Comparison of ENCODE assay signal across 1 cellular context in the genomic region with DNA sequence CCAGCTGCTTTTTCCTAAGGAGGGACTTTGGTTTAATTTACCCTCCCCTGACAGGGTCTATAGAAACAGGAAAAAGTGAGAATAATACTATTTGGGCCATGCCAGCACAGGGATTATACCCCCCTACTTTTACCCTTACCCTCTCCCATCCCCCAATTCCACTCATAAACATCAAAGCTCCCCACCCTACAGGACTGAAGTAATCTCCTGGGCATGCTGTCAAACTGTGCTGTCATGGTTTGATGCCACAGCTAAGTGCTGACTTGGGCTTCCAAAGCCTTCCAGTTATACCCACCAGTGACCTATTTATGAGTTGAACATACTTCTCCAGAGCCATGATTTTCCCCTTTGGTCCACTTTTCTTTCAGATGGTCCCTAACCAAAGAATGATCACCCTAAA.
TF ChIP-seq lines count a peak whose summit lies in the region.

No MANE protein-coding gene starts in this region.

TF ChIP-seq in WTC11, 78 proteins besides CTCF, POLR2A, EP300 and RAD21 (continued from another document):
- TF ChIP-seq, protein P1, sequence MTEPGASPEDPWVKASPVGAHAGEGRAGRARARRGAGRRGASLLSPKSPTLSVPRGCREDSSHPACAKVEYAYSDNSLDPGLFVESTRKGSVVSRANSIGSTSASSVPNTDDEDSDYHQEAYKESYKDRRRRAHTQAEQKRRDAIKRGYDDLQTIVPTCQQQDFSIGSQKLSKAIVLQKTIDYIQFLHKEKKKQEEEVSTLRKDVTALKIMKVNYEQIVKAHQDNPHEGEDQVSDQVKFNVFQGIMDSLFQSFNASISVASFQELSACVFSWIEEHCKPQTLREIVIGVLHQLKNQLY (CRISPR knock-in tag; IDR thresholded peaks at IDR 0.05) = no peak
- TF ChIP-seq, protein P2, sequence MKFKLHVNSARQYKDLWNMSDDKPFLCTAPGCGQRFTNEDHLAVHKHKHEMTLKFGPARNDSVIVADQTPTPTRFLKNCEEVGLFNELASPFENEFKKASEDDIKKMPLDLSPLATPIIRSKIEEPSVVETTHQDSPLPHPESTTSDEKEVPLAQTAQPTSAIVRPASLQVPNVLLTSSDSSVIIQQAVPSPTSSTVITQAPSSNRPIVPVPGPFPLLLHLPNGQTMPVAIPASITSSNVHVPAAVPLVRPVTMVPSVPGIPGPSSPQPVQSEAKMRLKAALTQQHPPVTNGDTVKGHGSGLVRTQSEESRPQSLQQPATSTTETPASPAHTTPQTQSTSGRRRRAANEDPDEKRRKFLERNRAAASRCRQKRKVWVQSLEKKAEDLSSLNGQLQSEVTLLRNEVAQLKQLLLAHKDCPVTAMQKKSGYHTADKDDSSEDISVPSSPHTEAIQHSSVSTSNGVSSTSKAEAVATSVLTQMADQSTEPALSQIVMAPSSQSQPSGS (CRISPR knock-in tag; IDR thresholded peaks at IDR 0.05; ENCODE audit: borderline replicate concordance, low read depth) = no peak
- no peak for TF ChIP-seq SP1 (CRISPR knock-in tag; conservative IDR thresholded peaks at IDR 0.05)
- TF ChIP-seq ELF4 (CRISPR knock-in tag; IDR thresholded peaks at IDR 0.05; ENCODE audit: low read depth) = no peak
- TF ChIP-seq, protein P3, sequence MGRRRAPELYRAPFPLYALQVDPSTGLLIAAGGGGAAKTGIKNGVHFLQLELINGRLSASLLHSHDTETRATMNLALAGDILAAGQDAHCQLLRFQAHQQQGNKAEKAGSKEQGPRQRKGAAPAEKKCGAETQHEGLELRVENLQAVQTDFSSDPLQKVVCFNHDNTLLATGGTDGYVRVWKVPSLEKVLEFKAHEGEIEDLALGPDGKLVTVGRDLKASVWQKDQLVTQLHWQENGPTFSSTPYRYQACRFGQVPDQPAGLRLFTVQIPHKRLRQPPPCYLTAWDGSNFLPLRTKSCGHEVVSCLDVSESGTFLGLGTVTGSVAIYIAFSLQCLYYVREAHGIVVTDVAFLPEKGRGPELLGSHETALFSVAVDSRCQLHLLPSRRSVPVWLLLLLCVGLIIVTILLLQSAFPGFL (CRISPR knock-in tag; IDR thresholded peaks at IDR 0.05; ENCODE audit: borderline replicate concordance) = no peak
- no peak for TF ChIP-seq GRHL2 (CRISPR knock-in tag; IDR thresholded peaks at IDR 0.05; ENCODE audit: insufficient replicate concordance, severe bottlenecking)
- TF ChIP-seq ETV6 (CRISPR knock-in tag; IDR thresholded peaks at IDR 0.05) = no peak
- no peak for TF ChIP-seq ZNF263 (CRISPR knock-in tag; IDR thresholded peaks at IDR 0.05; ENCODE audit: low read depth)
- TF ChIP-seq JUN (CRISPR knock-in tag; IDR thresholded peaks at IDR 0.05) = no peak
- no peak for TF ChIP-seq IRF2 (CRISPR knock-in tag; IDR thresholded peaks at IDR 0.05; ENCODE audit: borderline replicate concordance, low read depth)
- no peak for TF ChIP-seq JAZF1 (CRISPR knock-in tag; IDR thresholded peaks at IDR 0.05)
- TF ChIP-seq HMGA2 (CRISPR knock-in tag; IDR thresholded peaks at IDR 0.05) = no peak
- TF ChIP-seq ZNF317 (CRISPR knock-in tag; IDR thresholded peaks at IDR 0.05; ENCODE audit: borderline replicate concordance, low read depth) = no peak
- TF ChIP-seq, protein P4, sequence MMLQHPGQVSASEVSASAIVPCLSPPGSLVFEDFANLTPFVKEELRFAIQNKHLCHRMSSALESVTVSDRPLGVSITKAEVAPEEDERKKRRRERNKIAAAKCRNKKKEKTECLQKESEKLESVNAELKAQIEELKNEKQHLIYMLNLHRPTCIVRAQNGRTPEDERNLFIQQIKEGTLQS (CRISPR knock-in tag; conservative IDR thresholded peaks at IDR 0.05) = no peak
- no peak for TF ChIP-seq TCF7 (CRISPR knock-in tag; IDR thresholded peaks at IDR 0.05; ENCODE audit: low read depth)
- no peak for TF ChIP-seq RELA (CRISPR knock-in tag; IDR thresholded peaks at IDR 0.05; ENCODE audit: borderline replicate concordance)
- TF ChIP-seq, protein P5, sequence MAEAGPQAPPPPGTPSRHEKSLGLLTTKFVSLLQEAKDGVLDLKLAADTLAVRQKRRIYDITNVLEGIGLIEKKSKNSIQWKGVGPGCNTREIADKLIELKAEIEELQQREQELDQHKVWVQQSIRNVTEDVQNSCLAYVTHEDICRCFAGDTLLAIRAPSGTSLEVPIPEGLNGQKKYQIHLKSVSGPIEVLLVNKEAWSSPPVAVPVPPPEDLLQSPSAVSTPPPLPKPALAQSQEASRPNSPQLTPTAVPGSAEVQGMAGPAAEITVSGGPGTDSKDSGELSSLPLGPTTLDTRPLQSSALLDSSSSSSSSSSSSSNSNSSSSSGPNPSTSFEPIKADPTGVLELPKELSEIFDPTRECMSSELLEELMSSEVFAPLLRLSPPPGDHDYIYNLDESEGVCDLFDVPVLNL (CRISPR knock-in tag; IDR thresholded peaks at IDR 0.05; ENCODE audit: borderline replicate concordance, low read depth) = no peak
